Comparison of ENCODE assay signal across 16 cellular contexts in the genomic region with DNA sequence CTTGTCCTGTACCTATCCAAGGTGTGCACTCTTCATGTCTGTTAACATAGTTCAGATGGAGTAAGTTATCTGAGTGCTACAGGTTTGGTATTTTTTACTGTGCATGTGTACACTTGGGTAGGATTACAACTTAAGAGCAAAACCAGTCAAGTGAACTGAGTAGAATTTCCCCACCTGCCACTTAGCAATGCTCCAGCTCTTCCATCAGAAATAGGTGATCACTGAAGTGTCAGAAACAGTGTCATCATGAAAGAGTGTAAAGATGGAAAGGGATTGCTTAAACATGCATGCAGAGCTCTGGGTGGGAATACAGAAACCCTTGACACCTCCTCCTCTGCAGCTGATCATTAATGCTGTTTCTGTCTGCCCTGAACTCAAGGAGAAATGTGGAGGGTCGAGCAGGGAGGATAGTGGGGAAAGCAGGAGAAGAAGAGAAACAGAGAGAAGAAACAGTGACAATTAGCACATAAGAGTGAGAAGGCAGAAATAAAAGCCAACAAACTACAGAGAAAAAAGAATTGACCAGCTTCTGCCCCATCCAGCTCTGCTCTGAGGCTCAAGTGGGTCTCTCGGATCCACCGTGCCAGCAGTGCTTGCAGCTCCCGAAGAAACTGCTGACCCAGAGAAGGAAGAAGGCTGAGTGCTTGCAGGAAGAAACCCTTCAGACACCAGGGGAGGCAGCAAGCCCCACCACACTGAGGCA. TPM values are rescaled to one million over a fixed set of nuclear protein-coding genes. Genes with fewer than 3 reads are reported as not detected.
A peak's percentile ranks its signal among the peaks of the same experiment; 100 is the strongest.
DNase-seq lines count a peak whose midpoint lies in the region; ATAC-seq lines count a peak whose summit lies in the region.
"Had no signal": no experiment of that assay in that cellular context is flagged by ENCODE, and none has a peak within 500 bp of the region (broad histone marks: within the 10 kb centered on the region; RNA-seq: fewer than 3 reads in every experiment).

No MANE protein-coding gene starts in this region.

- H3K4me1 Mint-ChIP-seq in IgD-negative memory B cell: peaks cover 29 to 35% (median 34%) of the 10 kb centered on the region in 3 donors
- H3K4me1 Mint-ChIP-seq in activated naive CD8-positive, alpha-beta T cell treated with anti-CD3 and anti-CD28 coated beads for 36 hours: peaks cover 46% of the 10 kb centered on the region
- peaks cover 18% of the 10 kb centered on the region for H3K4me1 Mint-ChIP-seq in stimulated activated effector memory CD8-positive, alpha-beta T cell treated with anti-CD3 and anti-CD28 coated beads, Interleukin-12 subunit alpha, Interleukin-12 subunit beta, amount 100 ng/mL, for 72 hours

- peak overlapping the region; percentile 82 to 92 (median 84) for H3K27ac Mint-ChIP-seq in IgD-negative memory B cell
- peak overlapping the region; percentile 82 for H3K27ac Mint-ChIP-seq in activated naive CD8-positive, alpha-beta T cell treated with anti-CD3 and anti-CD28 coated beads for 36 hours
- H3K27ac Mint-ChIP-seq in stimulated activated effector memory CD8-positive, alpha-beta T cell treated with anti-CD3 and anti-CD28 coated beads, Interleukin-12 subunit alpha, Interleukin-12 subunit beta, amount 100 ng/mL, for 72 hours: peak overlapping the region; percentile 44
- H3K27ac Mint-ChIP-seq: progenitor cell of endocrine pancreas had no signal

- H3K9me3 Mint-ChIP-seq in IgD-negative memory B cell: no peaks in the 10 kb centered on the region
- H3K9me3 Mint-ChIP-seq in activated naive CD8-positive, alpha-beta T cell treated with anti-CD3 and anti-CD28 coated beads for 36 hours: no peaks in the 10 kb centered on the region
- peaks cover 2% of the 10 kb centered on the region for H3K9me3 Mint-ChIP-seq in stimulated activated effector memory CD8-positive, alpha-beta T cell treated with anti-CD3 and anti-CD28 coated beads, Interleukin-12 subunit alpha, Interleukin-12 subunit beta, amount 100 ng/mL, for 72 hours

- no peaks in the 10 kb centered on the region for H3K27me3 Mint-ChIP-seq in IgD-negative memory B cell
- H3K27me3 Mint-ChIP-seq in activated naive CD8-positive, alpha-beta T cell treated with anti-CD3 and anti-CD28 coated beads for 36 hours: no peaks in the 10 kb centered on the region
- H3K27me3 Mint-ChIP-seq: progenitor cell of endocrine pancreas had no signal

- H3K4me3 Mint-ChIP-seq in IgD-negative memory B cell: peak overlapping the region in 3 of 4 donors; percentile 51 to 67 (median 63)
- H3K4me3 Mint-ChIP-seq in activated naive CD8-positive, alpha-beta T cell treated with anti-CD3 and anti-CD28 coated beads for 36 hours: no peak overlapping the region
- no peak overlapping the region for H3K4me3 Mint-ChIP-seq in stimulated activated effector memory CD8-positive, alpha-beta T cell treated with anti-CD3 and anti-CD28 coated beads, Interleukin-12 subunit alpha, Interleukin-12 subunit beta, amount 100 ng/mL, for 72 hours

- ATAC-seq in stimulated activated effector memory CD8-positive, alpha-beta T cell treated with anti-CD3 and anti-CD28 coated beads, Interleukin-12 subunit alpha, Interleukin-12 subunit beta, amount 100 ng/mL, for 72 hours: no peak
- ATAC-seq in HG03280 (IDR thresholded peaks at IDR 0.05; ENCODE audit: unreplicated experiment) (no peak), HG03342 (IDR thresholded peaks at IDR 0.05; ENCODE audit: unreplicated experiment) (no peak), left ventricle myocardium superior (no peak)
- ATAC-seq: foreskin keratinocyte had no signal

- H3K36me3 Mint-ChIP-seq in IgD-negative memory B cell: peaks cover 3% of the 10 kb centered on the region
- peaks cover 43% of the 10 kb centered on the region for H3K36me3 Mint-ChIP-seq in activated naive CD8-positive, alpha-beta T cell treated with anti-CD3 and anti-CD28 coated beads for 36 hours
- H3K36me3 Mint-ChIP-seq in stimulated activated effector memory CD8-positive, alpha-beta T cell treated with anti-CD3 and anti-CD28 coated beads, Interleukin-12 subunit alpha, Interleukin-12 subunit beta, amount 100 ng/mL, for 72 hours: peaks cover 7% of the 10 kb centered on the region

- DNase-seq in activated CD4-positive, alpha-beta T cell treated with anti-CD3 and anti-CD28 coated beads, Interleukin-2, amount 50 U/mL, for 1 hour: peak; percentile 10
- no peak for DNase-seq in activated CD4-positive, alpha-beta T cell treated with anti-CD3 and anti-CD28 coated beads, Interleukin-2, amount 50 U/mL, for 4 hours
- no peak for DNase-seq in activated naive CD8-positive, alpha-beta T cell treated with anti-CD3 and anti-CD28 coated beads for 36 hours
- no peak for DNase-seq in stimulated activated effector memory CD8-positive, alpha-beta T cell treated with anti-CD3 and anti-CD28 coated beads, Interleukin-12 subunit alpha, Interleukin-12 subunit beta, amount 100 ng/mL, for 72 hours (ENCODE audit: low spot score in 2 of 2)
- DNase-seq in left ventricle myocardium superior: no peak
- DNase-seq: foreskin keratinocyte, IMR-90, left ventricle myocardium inferior, NCI-H1048, NCI-H345, SIG-M5, stomach had no signal

- intact Hi-C loops in left ventricle myocardium superior (cut with micrococcal nuclease): no loop called here

RNA-seq across cellular contexts. Expression of gene TTF2, which starts 11.5 kb away (rescaled TPM):
- polyA plus RNA-seq in IgD-negative memory B cell: 14.6 TPM
- total RNA-seq in activated naive CD8-positive, alpha-beta T cell treated with anti-CD3 and anti-CD28 coated beads for 36 hours: 100 to 1,000 TPM; 118 to 124 TPM
- total RNA-seq in left ventricle myocardium superior: 6.7 TPM

RNA-seq across cellular contexts. Expression of gene CD101, which starts 47.0 kb away (rescaled TPM):
- 1.8 TPM for polyA plus RNA-seq in IgD-negative memory B cell
- under 1 TPM; 0.12 to 0.47 TPM for total RNA-seq in activated naive CD8-positive, alpha-beta T cell treated with anti-CD3 and anti-CD28 coated beads for 36 hours
- 0.45 TPM for total RNA-seq in left ventricle myocardium superior
- total RNA-seq: IMR-90 had no signal
- polyA plus RNA-seq: IMR-90 had no signal

Comparison
In these comparisons a context has a peak if more than half of its experiments do, and no peak if none do; other contexts are left out.
1. H3K4me3 Mint-ChIP-seq: peak in IgD-negative memory B cell (3 of 4); none in activated naive CD8-positive, alpha-beta T cell treated with anti-CD3 and anti-CD28 coated beads for 36 hours (single experiment) and stimulated activated effector memory CD8-positive, alpha-beta T cell treated with anti-CD3 and anti-CD28 coated beads, Interleukin-12 subunit alpha, Interleukin-12 subunit beta, amount 100 ng/mL, for 72 hours (single experiment).
2. RNA of gene TTF2, which starts 11.5 kb away (total RNA-seq): 118 to 124 TPM in activated naive CD8-positive, alpha-beta T cell treated with anti-CD3 and anti-CD28 coated beads for 36 hours; 6.7 TPM in left ventricle myocardium superior (single experiment); every median in the first group is over 10 times any median in the second.
3. Peak in every context shown above with its lines, with median percentiles within 50 percentile points of each other: H3K27ac Mint-ChIP-seq.